ENCODE assay signal across 20 cellular contexts in the genomic region with DNA sequence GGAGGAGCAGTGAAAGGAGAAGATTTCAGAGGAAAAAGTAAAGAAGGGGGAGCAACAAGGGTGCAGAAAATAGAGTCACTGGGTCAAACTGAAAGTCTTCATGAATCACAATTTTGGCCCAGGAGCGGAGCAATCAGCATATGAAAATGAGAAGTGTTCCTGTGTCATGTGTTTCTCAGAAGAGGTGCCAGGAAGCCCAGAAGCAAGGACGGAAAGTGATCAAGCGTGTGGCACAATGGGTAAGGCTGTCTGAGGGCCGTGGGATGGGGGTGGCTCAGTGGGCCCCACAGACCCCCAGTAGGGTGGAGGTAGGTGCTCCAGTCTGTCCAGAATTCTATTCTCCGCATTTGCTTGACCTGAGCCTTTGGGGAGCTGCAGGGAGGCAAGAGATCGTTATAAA. TPM values are rescaled to one million over a fixed set of nuclear protein-coding genes. Genes with fewer than 3 reads are reported as not detected.
DNase-seq lines count a peak whose midpoint lies in the region; ATAC-seq, FAIRE-seq and TF ChIP-seq lines count a peak whose summit lies in the region.
"Had no signal": no experiment of that assay in that cellular context is flagged by ENCODE, and none has a peak within 500 bp of the region (broad histone marks: within the 10 kb centered on the region; RNA-seq: fewer than 3 reads in every experiment).

No MANE protein-coding gene starts in this region.

- peaks cover 96% of the 10 kb centered on the region for H3K36me3 Mint-ChIP-seq in activated T-cell treated with anti-CD3 and anti-CD28 coated beads, Interleukin-2, amount 50 U/mL, for 24 hours (ENCODE audit: low read depth)
- peaks cover 71 to 84% of the 10 kb centered on the region in 2 donors for H3K36me3 Mint-ChIP-seq in stimulated activated naive B cell treated with anti-CD40 and anti-IgM and Interleukin-4, amounts not matched to agents 10 μg/mL and 1 μg/mL and 100 μg/mL, for 72 hours

- WGBS in pancreas, 2 donors = 74 to 80% methylated on average over 6 of the region's 6 CpGs

- H3K4me3 Mint-ChIP-seq in activated T-cell treated with anti-CD3 and anti-CD28 coated beads, Interleukin-2, amount 50 U/mL, for 24 hours = peak overlapping the region; percentile 46
- H3K4me3 Mint-ChIP-seq in stimulated activated naive B cell treated with anti-CD40 and anti-IgM and Interleukin-4, amounts not matched to agents 10 μg/mL and 1 μg/mL and 100 μg/mL, for 72 hours = peak overlapping the region; percentile 50 to 66
- H3K4me3 Mint-ChIP-seq: activated naive CD8-positive, alpha-beta T cell; CD8-positive, alpha-beta T cell; neural crest cell had no signal

- TF ChIP-seq CTCF in pancreas (IDR thresholded peaks at IDR 0.05) = no peak

- peaks cover 58% of the 10 kb centered on the region for H3K4me1 Mint-ChIP-seq in activated T-cell treated with anti-CD3 and anti-CD28 coated beads, Interleukin-2, amount 50 U/mL, for 24 hours (ENCODE audit: low read depth)
- peaks cover 60 to 81% of the 10 kb centered on the region in 2 donors for H3K4me1 Mint-ChIP-seq in stimulated activated naive B cell treated with anti-CD40 and anti-IgM and Interleukin-4, amounts not matched to agents 10 μg/mL and 1 μg/mL and 100 μg/mL, for 72 hours

- intact Hi-C loops in pancreas (cut with DNase I) = no loop called here

- H3K27me3 ChIP-seq in pancreas = no peaks in the 10 kb centered on the region
- H3K27me3 ChIP-seq: gastrocnemius medialis had no signal

- no peaks in the 10 kb centered on the region for H3K36me3 ChIP-seq in pancreas
- H3K36me3 ChIP-seq: gastrocnemius medialis, HAP-1 had no signal

- FAIRE-seq in pancreas (lab: Jason Lieb, UNC) = no peak

- no peaks in the 10 kb centered on the region for H3K9me3 ChIP-seq in pancreas
- H3K9me3 ChIP-seq: gastrocnemius medialis, HAP-1 had no signal

- no peak overlapping the region for H3K4me3 ChIP-seq in pancreas
- H3K4me3 ChIP-seq: gastrocnemius medialis, HAP-1 had no signal

- no peak for DNase-seq in activated T-cell treated with anti-CD3 and anti-CD28 coated beads, Interleukin-2, amount 50 U/mL, for 24 hours
- no peak for DNase-seq in activated T-cell treated with anti-CD3 and anti-CD28 coated beads, Interleukin-2, amount 50 U/mL, for 1 hour
- DNase-seq in activated T-cell treated with anti-CD3 and anti-CD28 coated beads, Interleukin-2, amount 50 U/mL, for 48 hours = peak; percentile 61 to 65
- peak; percentile 58 for DNase-seq in stimulated activated naive B cell treated with anti-CD40 and anti-IgM and Interleukin-4, amounts not matched to agents 10 μg/mL and 1 μg/mL and 100 μg/mL, for 72 hours
- no peak for DNase-seq in activated CD4-positive, CD25-positive, alpha-beta regulatory T cell treated with anti-CD3 and anti-CD28 coated beads, Interleukin-2, amount 50 U/mL, for 72 hours
- DNase-seq in NCI-H187 (lab: John Stamatoyannopoulos, UW) = no peak
- DNase-seq in pancreas = no peak
- DNase-seq: CD8-positive, alpha-beta T cell; DMS79; gastrocnemius medialis; KBM-7; left cardiac atrium; NCI-H2029 treated with DMSO at 0.1 percent for 48 hours; stimulated activated naive CD4-positive, alpha-beta T cell; trophoblast cell had no signal

- H3K27me3 Mint-ChIP-seq in activated T-cell treated with anti-CD3 and anti-CD28 coated beads, Interleukin-2, amount 50 U/mL, for 24 hours = no peaks in the 10 kb centered on the region
- no peaks in the 10 kb centered on the region for H3K27me3 Mint-ChIP-seq in stimulated activated naive B cell treated with anti-CD40 and anti-IgM and Interleukin-4, amounts not matched to agents 10 μg/mL and 1 μg/mL and 100 μg/mL, for 72 hours
- H3K27me3 Mint-ChIP-seq: activated naive CD8-positive, alpha-beta T cell had no signal

- no peak overlapping the region for H3K27ac ChIP-seq in pancreas
- H3K27ac ChIP-seq: gastrocnemius medialis, RWPE1 had no signal

- peak; percentile 38 for ATAC-seq in GM21717 (IDR thresholded peaks at IDR 0.05; ENCODE audit: unreplicated experiment)
- ATAC-seq in stimulated activated naive B cell treated with anti-CD40 and anti-IgM and Interleukin-4, amounts not matched to agents 10 μg/mL and 1 μg/mL and 100 μg/mL, for 72 hours (replicated peaks) = peak; percentile 45 to 50
- no peak for ATAC-seq in pancreas
- ATAC-seq: CD8-positive, alpha-beta T cell; gastrocnemius medialis; left cardiac atrium had no signal

- no peaks in the 10 kb centered on the region for H3K4me1 ChIP-seq in pancreas
- H3K4me1 ChIP-seq: gastrocnemius medialis, HAP-1 had no signal

- H3K27ac Mint-ChIP-seq in activated T-cell treated with anti-CD3 and anti-CD28 coated beads, Interleukin-2, amount 50 U/mL, for 24 hours = peak overlapping the region; percentile 90
- peak overlapping the region; percentile 96 for H3K27ac Mint-ChIP-seq in stimulated activated naive B cell treated with anti-CD40 and anti-IgM and Interleukin-4, amounts not matched to agents 10 μg/mL and 1 μg/mL and 100 μg/mL, for 72 hours
- H3K27ac Mint-ChIP-seq: CD8-positive, alpha-beta T cell had no signal

- H3K9me3 Mint-ChIP-seq in activated T-cell treated with anti-CD3 and anti-CD28 coated beads, Interleukin-2, amount 50 U/mL, for 24 hours = peaks cover 13% of the 10 kb centered on the region
- H3K9me3 Mint-ChIP-seq in stimulated activated naive B cell treated with anti-CD40 and anti-IgM and Interleukin-4, amounts not matched to agents 10 μg/mL and 1 μg/mL and 100 μg/mL, for 72 hours = peaks cover 13 to 27% of the 10 kb centered on the region in 2 donors
- H3K9me3 Mint-ChIP-seq: CD8-positive, alpha-beta T cell; neural crest cell had no signal

RNA-seq across cellular contexts. Expression of a gene that starts 44.2 kb away (rescaled TPM):
- 1 to 10 TPM in 1 of 6 donors, under 1 TPM in 5; 0.16 to 1.5 (median 0.34) TPM for total RNA-seq in pancreas
- polyA plus RNA-seq in pancreas = under 1 TPM; 0.12 to 0.65 TPM
- total RNA-seq: neural crest cell had no signal

RNA-seq across cellular contexts. Expression of a gene that starts 49.9 kb away (rescaled TPM):
- total RNA-seq in pancreas = 10 to 100 TPM in 1 of 6 donors, 1 to 10 TPM in 5; 4.3 to 13.7 (median 7.5) TPM
- polyA plus RNA-seq in pancreas = 1 to 10 TPM; 7.8 to 8.2 TPM

RNA-seq across cellular contexts. Expression of a gene that starts 57.3 kb away (rescaled TPM):
- 10 to 100 TPM in 1 of 6 donors, 1 to 10 TPM in 5; 3.1 to 10.9 (median 4.1) TPM for total RNA-seq in pancreas
- 1 to 10 TPM; 5.8 to 8.0 TPM for polyA plus RNA-seq in pancreas

Comparison
In these comparisons a context has a peak if more than half of its experiments do, and no peak if none do; other contexts are left out.
1. DNase-seq: peak in activated T-cell treated with anti-CD3 and anti-CD28 coated beads, Interleukin-2, amount 50 U/mL, for 48 hours (2 of 2) and stimulated activated naive B cell treated with anti-CD40 and anti-IgM and Interleukin-4, amounts not matched to agents 10 μg/mL and 1 μg/mL and 100 μg/mL, for 72 hours (single experiment); none in activated T-cell treated with anti-CD3 and anti-CD28 coated beads, Interleukin-2, amount 50 U/mL, for 24 hours (single experiment), activated T-cell treated with anti-CD3 and anti-CD28 coated beads, Interleukin-2, amount 50 U/mL, for 1 hour (single experiment), activated CD4-positive, CD25-positive, alpha-beta regulatory T cell treated with anti-CD3 and anti-CD28 coated beads, Interleukin-2, amount 50 U/mL, for 72 hours (single experiment), NCI-H187 (0 of 2) and pancreas (0 of 6).
2. ATAC-seq: peak in GM21717 (single experiment) and stimulated activated naive B cell treated with anti-CD40 and anti-IgM and Interleukin-4, amounts not matched to agents 10 μg/mL and 1 μg/mL and 100 μg/mL, for 72 hours (2 of 2); none in pancreas (0 of 4).